14 cellular contexts compared by ENCODE assay signal in the genomic region with DNA sequence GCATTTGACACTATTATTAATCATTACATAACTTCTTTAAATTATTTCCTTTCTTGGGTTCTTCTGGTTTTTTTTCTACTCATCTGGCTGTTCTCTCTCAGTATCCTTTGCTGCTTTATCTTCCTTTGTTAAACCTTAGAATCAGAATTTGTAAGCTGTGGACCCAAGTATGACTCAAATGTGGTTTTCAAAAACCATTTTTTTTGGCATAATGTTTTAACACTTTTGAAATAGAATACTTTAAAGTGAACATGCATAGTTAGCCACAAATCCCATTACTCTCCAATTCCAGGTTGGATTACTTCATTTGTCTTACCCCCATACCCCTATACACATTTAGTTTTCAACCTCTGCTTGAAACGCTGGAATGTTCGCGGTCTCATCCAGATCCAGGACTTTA. TPM values are rescaled to one million over a fixed set of nuclear protein-coding genes. Genes with fewer than 3 reads are reported as not detected.
DNase-seq lines count a peak whose midpoint lies in the region; ATAC-seq and TF ChIP-seq lines count a peak whose summit lies in the region.
"Had no signal": no experiment of that assay in that cellular context is flagged by ENCODE, and none has a peak within 500 bp of the region (broad histone marks: within the 10 kb centered on the region; RNA-seq: fewer than 3 reads in every experiment).

No MANE protein-coding gene starts in this region.

- H3K9ac ChIP-seq in IMR-90 (ENCODE audit: low read depth, low read length): no peak overlapping the region

- no peak overlapping the region for H3K4me3 ChIP-seq in IMR-90 (ENCODE audit: insufficient read depth, low read depth, low read length)
- H3K4me3 ChIP-seq in astrocyte of the spinal cord (ENCODE audit: low read depth, low read length): no peak overlapping the region
- H3K4me3 ChIP-seq: SK-N-MC had no signal

- H3K56ac ChIP-seq in IMR-90 (ENCODE audit: extremely low read depth, insufficient read depth, low read length): no peak overlapping the region

- H2BK120ac ChIP-seq in IMR-90 (ENCODE audit: low read depth, low read length): no peak overlapping the region

- no peak overlapping the region for H3K4ac ChIP-seq in IMR-90 (ENCODE audit: low read depth, low read length)

- no peak overlapping the region for H2BK5ac ChIP-seq in IMR-90 (ENCODE audit: low read depth, low read length, poor library complexity, severe bottlenecking)

- no peaks in the 10 kb centered on the region for H3K9me3 ChIP-seq in IMR-90 (ENCODE audit: control insufficient read depth, insufficient read depth, low read length)
- H3K9me3 ChIP-seq: BE2C had no signal

- H3K27ac ChIP-seq in IMR-90 (ENCODE audit: insufficient read depth, low read length): no peak overlapping the region
- H3K27ac ChIP-seq: SK-N-MC had no signal

- H3K4me2 ChIP-seq in IMR-90 (ENCODE audit: low read depth, low read length): no peak overlapping the region

- no peak overlapping the region for H2AK9ac ChIP-seq in IMR-90 (replicated peaks; ENCODE audit: low read depth, low read length, poor library complexity)

- CTCF ChIA-PET in IMR-90 (lab: Yijun Ruan, JAX): no interaction called here

- no peak overlapping the region for H2AFZ ChIP-seq in IMR-90 (replicated peaks; ENCODE audit: low read length, poor library complexity)

- TF ChIP-seq CTCF in IMR-90 (conservative IDR thresholded peaks at IDR 0.05; ENCODE audit: low read depth, low read length) (no peak), astrocyte of the spinal cord (IDR thresholded peaks at IDR 0.05; ENCODE audit: low read depth, low read length) (no peak)

- POLR2A ChIA-PET in IMR-90 (lab: Charles Lee; ENCODE audit: unreplicated experiment): no interaction called here

- no peak overlapping the region for H3K23ac ChIP-seq in IMR-90 (ENCODE audit: low read depth, low read length)

- in situ Hi-C loops in IMR-90 (cut with MboI; ENCODE audit: low sequenced_read_pairs) (loop anchor here (25.0 kb wide), 1 partner anchor 98 kb away; no protein-coding TSS in a partner anchor), astrocyte of the spinal cord (cut with HindIII; ENCODE audit: low sequenced_read_pairs) (no loop called here)

- H2BK20ac ChIP-seq in IMR-90 (ENCODE audit: low read depth, low read length): no peak overlapping the region

- no peak overlapping the region for H3K14ac ChIP-seq in IMR-90 (replicated peaks; ENCODE audit: low read depth, low read length)

- no peak for TF ChIP-seq POLR2A in IMR-90 (IDR thresholded peaks at IDR 0.05; ENCODE audit: low read depth, low read length)

- H4K91ac ChIP-seq in IMR-90 (ENCODE audit: insufficient read depth, low read depth, low read length): no peak overlapping the region

- DNase-seq in EL (peak; percentile 1), IMR-90 (peak; percentile 57), astrocyte of the spinal cord (ENCODE audit: low read depth, low spot score) (peak; percentile 56), iris pigment epithelial cell (ENCODE audit: low read depth) (peak; percentile 39), NOMO-1 treated with DMSO at 0.1 percent for 48 hours (lab: John Stamatoyannopoulos, UW; ENCODE audit: unreplicated experiment) (no peak), medulla oblongata (ENCODE audit: extremely low spot score) (no peak), NCI-H446 (lab: John Stamatoyannopoulos, UW) (no peak), NK-92 (lab: John Stamatoyannopoulos, UW; ENCODE audit: unreplicated experiment) (no peak)
- DNase-seq: BE2C; CD4-positive, alpha-beta memory T cell; Kasumi-1; NCI-H146 had no signal

- no peak overlapping the region for H4K5ac ChIP-seq in IMR-90 (ENCODE audit: low read depth, low read length)

- H3K79me1 ChIP-seq in IMR-90 (ENCODE audit: low read depth in 1 of 2, low read length in 2 of 2): peaks cover 3 to 6% of the 10 kb centered on the region in 2 experiments; a peak in 3 of 4 replicates

- BruUV-seq in IMR-90 (replicated peaks; lab: Mats Ljungman, UMichigan): no TSS peak

- no peak overlapping the region for H3K18ac ChIP-seq in IMR-90 (ENCODE audit: low read depth, low read length)

- H3K27me3 ChIP-seq in IMR-90 (ENCODE audit: control insufficient read depth, insufficient read depth, low read length): no peaks in the 10 kb centered on the region
- H3K27me3 ChIP-seq: BE2C had no signal

- no peaks in the 10 kb centered on the region for H3K4me1 ChIP-seq in IMR-90 (ENCODE audit: control insufficient read depth, insufficient read depth, low read length)
- H3K4me1 ChIP-seq: BE2C had no signal

- ATAC-seq in IMR-90 (ENCODE audit: low read depth): no peak
- ATAC-seq: Right ventricle myocardium inferior had no signal

- no peaks in the 10 kb centered on the region for H4K20me1 ChIP-seq in IMR-90 (ENCODE audit: insufficient read depth, low read length)

- dilution Hi-C loops in IMR-90 (cut with HindIII; ENCODE audit: low sequenced_read_pairs, unreplicated experiment): no loop called here

- no peak overlapping the region for H2AK5ac ChIP-seq in IMR-90 (ENCODE audit: low read depth, low read length)

- no peak overlapping the region for H4K8ac ChIP-seq in IMR-90 (ENCODE audit: low read depth in 2 of 2, low read length in 2 of 2)

- 93% methylated on average over 3 of the region's 3 CpGs; no CpG with 5 or more reads in 1 of the 2 experiments for WGBS in IMR-90 (ENCODE audit: extremely low coverage in 2 of 2, insufficient read length in 1 of 2), 2 experiments

- intact Hi-C loops in IMR-90 (cut with micrococcal nuclease): no loop called here

- TF ChIP-seq RAD21 in IMR-90 (IDR thresholded peaks at IDR 0.05; ENCODE audit: low read length): no peak

- no peaks in the 10 kb centered on the region for H3K9me1 ChIP-seq in IMR-90 (ENCODE audit: insufficient read depth, low read length)

- H3K36me3 ChIP-seq in IMR-90 (ENCODE audit: control insufficient read depth, insufficient read depth, low read length): no peaks in the 10 kb centered on the region; the same call in 1 of the 2 replicates
- H3K36me3 ChIP-seq: BE2C had no signal

- H2BK15ac ChIP-seq in IMR-90 (ENCODE audit: low read depth, low read length): no peak overlapping the region

TF ChIP-seq in IMR-90, 13 proteins besides CTCF, POLR2A, EP300 and RAD21:
- no peak for TF ChIP-seq MAFK (IDR thresholded peaks at IDR 0.05; ENCODE audit: low read depth, low read length)
- no peak for TF ChIP-seq MAZ (IDR thresholded peaks at IDR 0.05; ENCODE audit: borderline replicate concordance, low read depth, low read length)
- TF ChIP-seq NFE2L2 (IDR thresholded peaks at IDR 0.05; ENCODE audit: low read depth, low read length): no peak
- no peak for TF ChIP-seq CEBPB (IDR thresholded peaks at IDR 0.05; ENCODE audit: low read depth, low read length)
- TF ChIP-seq, protein P1, sequence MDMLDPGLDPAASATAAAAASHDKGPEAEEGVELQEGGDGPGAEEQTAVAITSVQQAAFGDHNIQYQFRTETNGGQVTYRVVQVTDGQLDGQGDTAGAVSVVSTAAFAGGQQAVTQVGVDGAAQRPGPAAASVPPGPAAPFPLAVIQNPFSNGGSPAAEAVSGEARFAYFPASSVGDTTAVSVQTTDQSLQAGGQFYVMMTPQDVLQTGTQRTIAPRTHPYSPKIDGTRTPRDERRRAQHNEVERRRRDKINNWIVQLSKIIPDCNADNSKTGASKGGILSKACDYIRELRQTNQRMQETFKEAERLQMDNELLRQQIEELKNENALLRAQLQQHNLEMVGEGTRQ (IDR thresholded peaks at IDR 0.05; ENCODE audit: low read depth, low read length): no peak
- TF ChIP-seq RCOR1 (IDR thresholded peaks at IDR 0.05; ENCODE audit: insufficient replicate concordance, low read length): no peak
- no peak for TF ChIP-seq SMC3 (IDR thresholded peaks at IDR 0.05; ENCODE audit: low read depth, low read length)
- TF ChIP-seq CHD1 (IDR thresholded peaks at IDR 0.05; ENCODE audit: low read depth, low read length): no peak
- TF ChIP-seq FOS (IDR thresholded peaks at IDR 0.05; ENCODE audit: low read depth, low read length): no peak
- no peak for TF ChIP-seq RFX5 (IDR thresholded peaks at IDR 0.05; ENCODE audit: low read depth, low read length)
- TF ChIP-seq, protein P2, sequence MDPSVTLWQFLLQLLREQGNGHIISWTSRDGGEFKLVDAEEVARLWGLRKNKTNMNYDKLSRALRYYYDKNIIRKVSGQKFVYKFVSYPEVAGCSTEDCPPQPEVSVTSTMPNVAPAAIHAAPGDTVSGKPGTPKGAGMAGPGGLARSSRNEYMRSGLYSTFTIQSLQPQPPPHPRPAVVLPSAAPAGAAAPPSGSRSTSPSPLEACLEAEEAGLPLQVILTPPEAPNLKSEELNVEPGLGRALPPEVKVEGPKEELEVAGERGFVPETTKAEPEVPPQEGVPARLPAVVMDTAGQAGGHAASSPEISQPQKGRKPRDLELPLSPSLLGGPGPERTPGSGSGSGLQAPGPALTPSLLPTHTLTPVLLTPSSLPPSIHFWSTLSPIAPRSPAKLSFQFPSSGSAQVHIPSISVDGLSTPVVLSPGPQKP (IDR thresholded peaks at IDR 0.05; ENCODE audit: borderline replicate concordance, low read depth, low read length): no peak
- no peak for TF ChIP-seq MXI1 (IDR thresholded peaks at IDR 0.05; ENCODE audit: borderline replicate concordance, low read depth, low read length)
- TF ChIP-seq BHLHE40 (IDR thresholded peaks at IDR 0.05; ENCODE audit: low read depth, low read length): no peak

RNA-seq across cellular contexts. Expression of a gene that starts 29.0 kb away (rescaled TPM):
- total RNA-seq in IMR-90 (2012; rRNA removed): 20.8 and 30.8 TPM in 2 replicates
- polyA plus RNA-seq in IMR-90 (2012; rRNA removed): 20.7 and 52.8 TPM in 2 replicates
- 3.0 and 5.5 TPM in 2 replicates for polyA plus RNA-seq in IMR-90 (2012; cell fraction: cytosol; rRNA removed)
- polyA plus RNA-seq in IMR-90 (2012; cell fraction: nucleus; rRNA removed; ENCODE audit: low replicate concordance): 5.2 and 9.3 TPM in 2 replicates

Comparison
In these comparisons a context has a peak if more than half of its experiments do, and no peak if none do; other contexts are left out.
1. DNase-seq: peak in EL (single experiment), IMR-90 (single experiment), astrocyte of the spinal cord (single experiment) and iris pigment epithelial cell (single experiment); none in NOMO-1 treated with DMSO at 0.1 percent for 48 hours (single experiment), medulla oblongata (single experiment), NCI-H446 (0 of 2) and NK-92 (single experiment).